19 cellular contexts compared by ENCODE assay signal in the genomic region with DNA sequence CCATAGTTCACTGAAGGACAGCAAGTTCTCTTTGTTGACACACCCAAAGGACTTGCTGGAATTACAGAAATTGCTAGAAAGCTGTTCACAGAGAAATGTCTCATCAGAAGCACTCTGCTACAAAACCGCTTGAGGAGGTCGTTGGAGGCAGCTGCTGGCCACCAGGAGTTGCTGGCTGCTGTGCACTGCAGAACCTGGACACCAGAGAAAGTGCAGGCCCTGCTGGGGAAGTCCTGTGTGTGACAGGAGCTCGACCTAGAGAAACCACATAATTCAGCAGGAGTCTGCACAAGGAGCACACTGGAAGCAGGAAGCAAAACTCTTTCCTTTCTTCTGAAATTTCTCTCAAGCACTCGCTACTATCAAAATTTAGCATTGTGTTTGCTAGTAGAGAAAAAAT.
DNase-seq lines count a peak whose midpoint lies in the region; ATAC-seq, FAIRE-seq and TF ChIP-seq lines count a peak whose summit lies in the region.
"Had no signal": no experiment of that assay in that cellular context is flagged by ENCODE, and none has a peak within 500 bp of the region (broad histone marks: within the 10 kb centered on the region; RNA-seq: fewer than 3 reads in every experiment).

No MANE protein-coding gene starts in this region.

- peak in 1 of 9 donors; percentile 11 for TF ChIP-seq CTCF in heart right ventricle (IDR thresholded peaks at IDR 0.05)
- no peak for TF ChIP-seq CTCF in astrocyte (IDR thresholded peaks at IDR 0.05; ENCODE audit: insufficient read depth, low read depth, low read length)
- no peak for TF ChIP-seq CTCF in sigmoid colon (IDR thresholded peaks at IDR 0.05)
- no peak for TF ChIP-seq CTCF in HFFc6 (IDR thresholded peaks at IDR 0.05)

- H3K9me3 ChIP-seq in heart right ventricle (no peaks in the 10 kb centered on the region), right cardiac atrium (ENCODE audit: control insufficient read depth, low read length) (peaks cover 2% of the 10 kb centered on the region), astrocyte (ENCODE audit: insufficient read depth, low read depth, low read length) (no peaks in the 10 kb centered on the region), sigmoid colon (no peaks in the 10 kb centered on the region)
- H3K9me3 ChIP-seq: prostate gland had no signal

- no peak for FAIRE-seq in astrocyte (lab: Jason Lieb, UNC)
- FAIRE-seq: D721Med, H54, HepG2 had no signal

- H4K20me1 ChIP-seq in astrocyte (ENCODE audit: insufficient read depth, low read length): no peaks in the 10 kb centered on the region

- no peak overlapping the region for H3K27ac Mint-ChIP-seq in astrocyte (ENCODE audit: unreplicated experiment)
- no peak overlapping the region for H3K27ac Mint-ChIP-seq in HFFc6
- H3K27ac Mint-ChIP-seq: brain had no signal

- H3K36me3 ChIP-seq in heart right ventricle (no peaks in the 10 kb centered on the region), astrocyte (ENCODE audit: insufficient read depth, low read length) (no peaks in the 10 kb centered on the region), sigmoid colon (no peaks in the 10 kb centered on the region)
- H3K36me3 ChIP-seq: prostate gland had no signal

- H3K4me3 ChIP-seq in heart right ventricle: no peak overlapping the region
- no peak overlapping the region for H3K4me3 ChIP-seq in right cardiac atrium (ENCODE audit: low read length)
- H3K4me3 ChIP-seq in astrocyte (ENCODE audit: insufficient read depth, low read depth, low read length): no peak overlapping the region
- H3K4me3 ChIP-seq in sigmoid colon: no peak overlapping the region
- H3K4me3 ChIP-seq: prostate gland had no signal

- no peak for TF ChIP-seq EP300 in sigmoid colon (IDR thresholded peaks at IDR 0.05)

- DNase-seq in heart right ventricle: no peak
- DNase-seq in right cardiac atrium: no peak
- DNase-seq in astrocyte (ENCODE audit: low read depth): no peak
- DNase-seq in sigmoid colon: peak; percentile 72
- no peak for DNase-seq in HFFc6
- DNase-seq in activated CD8-positive, alpha-beta memory T cell treated with anti-CD3 and anti-CD28 coated beads, Interleukin-2, amount 50 U/mL, for 4 hours: no peak
- DNase-seq in stimulated activated CD4-positive, alpha-beta T cell treated with anti-CD3 and anti-CD28 coated beads, Interleukin-2, amount 100 ng/mL, for 24 hours: no peak
- DNase-seq: activated gamma-delta T cell treated with Interleukin-2 at 50 U/mL for 16 hours; effector CD4-positive, alpha-beta T cell; foreskin melanocyte; NCI-H1105 treated with DMSO at 0.1 percent for 48 hours; NCI-H524 treated with DMSO at 0.1 percent for 48 hours; T-helper 9 cell had no signal

- peaks cover 0 to 11% (median 0%) of the 10 kb centered on the region in 9 donors for H3K4me1 ChIP-seq in heart right ventricle
- H3K4me1 ChIP-seq in right cardiac atrium (ENCODE audit: control insufficient read depth, insufficient read depth, low read length): peaks cover 2% of the 10 kb centered on the region
- no peaks in the 10 kb centered on the region for H3K4me1 ChIP-seq in astrocyte (ENCODE audit: insufficient read depth, low read length)
- no peaks in the 10 kb centered on the region for H3K4me1 ChIP-seq in sigmoid colon
- H3K4me1 ChIP-seq: prostate gland had no signal

- intact Hi-C loops in heart right ventricle (cut with DNase I) (no loop called here), right cardiac atrium (cut with DNase I) (no loop called here), sigmoid colon (cut with DNase I) (no loop called here)

- H2AFZ ChIP-seq in astrocyte (ENCODE audit: low read depth, low read length): peak overlapping the region; percentile 11

- H3K27me3 ChIP-seq in heart right ventricle (no peaks in the 10 kb centered on the region), right cardiac atrium (ENCODE audit: control insufficient read depth, insufficient read depth) (no peaks in the 10 kb centered on the region), astrocyte (ENCODE audit: insufficient read depth, low read length) (no peaks in the 10 kb centered on the region), sigmoid colon (no peaks in the 10 kb centered on the region)

- no peaks in the 10 kb centered on the region for H3K79me2 ChIP-seq in astrocyte (ENCODE audit: insufficient read depth, low read length)

- ATAC-seq in heart right ventricle (peak in 6 of 8 donors; percentile 26 to 77 (median 60)), right cardiac atrium (no peak), HG03175 (IDR thresholded peaks at IDR 0.05; ENCODE audit: unreplicated experiment) (peak; percentile 15)
- ATAC-seq: HepG2 had no signal

- H3K9me3 Mint-ChIP-seq in astrocyte (ENCODE audit: unreplicated experiment) (peaks cover 2% of the 10 kb centered on the region), HFFc6 (peaks cover 28% of the 10 kb centered on the region)

- H3K27ac ChIP-seq in heart right ventricle (peak overlapping the region in 2 of 10 donors; percentile 3 to 34), right cardiac atrium (ENCODE audit: low read length) (no peak overlapping the region), astrocyte (ENCODE audit: low read depth, low read length) (no peak overlapping the region), sigmoid colon (no peak overlapping the region)
- H3K27ac ChIP-seq: prostate gland had no signal

- no peaks in the 10 kb centered on the region for H3K36me3 Mint-ChIP-seq in astrocyte (ENCODE audit: low read depth, unreplicated experiment)
- no peaks in the 10 kb centered on the region for H3K36me3 Mint-ChIP-seq in HFFc6 (ENCODE audit: low read depth)
- H3K36me3 Mint-ChIP-seq: brain had no signal

- no peak for TF ChIP-seq POLR2A in sigmoid colon (IDR thresholded peaks at IDR 0.05)

- H3K4me1 Mint-ChIP-seq in astrocyte (ENCODE audit: low read depth, unreplicated experiment) (peaks cover 9% of the 10 kb centered on the region), HFFc6 (ENCODE audit: low read depth) (no peaks in the 10 kb centered on the region)

- H3K9ac ChIP-seq in astrocyte (ENCODE audit: low read length): no peak overlapping the region

- no peaks in the 10 kb centered on the region for H3K27me3 Mint-ChIP-seq in astrocyte (ENCODE audit: low read depth, unreplicated experiment)
- H3K27me3 Mint-ChIP-seq in HFFc6 (ENCODE audit: insufficient read depth): no peaks in the 10 kb centered on the region
- H3K27me3 Mint-ChIP-seq: brain had no signal

- 42 to 45% methylated on average over 4 of the region's 4 CpGs for WGBS in heart right ventricle, 2 donors
- WGBS in right cardiac atrium: 36% methylated on average over 4 of the region's 4 CpGs
- 45 to 54% methylated on average over 4 of the region's 4 CpGs for WGBS in sigmoid colon, 2 donors

- H3K4me2 ChIP-seq in astrocyte (ENCODE audit: low read length): peak overlapping the region; percentile 2

- H3K4me3 Mint-ChIP-seq in astrocyte (ENCODE audit: unreplicated experiment) (no peak overlapping the region), HFFc6 (no peak overlapping the region)
- H3K4me3 Mint-ChIP-seq: brain had no signal

Comparison
In these comparisons a context has a peak if more than half of its experiments do, and no peak if none do; other contexts are left out.
1. ATAC-seq: peak in heart right ventricle (6 of 8) and HG03175 (single experiment); none in right cardiac atrium (0 of 2).